ENCODE assay signal across 1 cellular context in the genomic region with DNA sequence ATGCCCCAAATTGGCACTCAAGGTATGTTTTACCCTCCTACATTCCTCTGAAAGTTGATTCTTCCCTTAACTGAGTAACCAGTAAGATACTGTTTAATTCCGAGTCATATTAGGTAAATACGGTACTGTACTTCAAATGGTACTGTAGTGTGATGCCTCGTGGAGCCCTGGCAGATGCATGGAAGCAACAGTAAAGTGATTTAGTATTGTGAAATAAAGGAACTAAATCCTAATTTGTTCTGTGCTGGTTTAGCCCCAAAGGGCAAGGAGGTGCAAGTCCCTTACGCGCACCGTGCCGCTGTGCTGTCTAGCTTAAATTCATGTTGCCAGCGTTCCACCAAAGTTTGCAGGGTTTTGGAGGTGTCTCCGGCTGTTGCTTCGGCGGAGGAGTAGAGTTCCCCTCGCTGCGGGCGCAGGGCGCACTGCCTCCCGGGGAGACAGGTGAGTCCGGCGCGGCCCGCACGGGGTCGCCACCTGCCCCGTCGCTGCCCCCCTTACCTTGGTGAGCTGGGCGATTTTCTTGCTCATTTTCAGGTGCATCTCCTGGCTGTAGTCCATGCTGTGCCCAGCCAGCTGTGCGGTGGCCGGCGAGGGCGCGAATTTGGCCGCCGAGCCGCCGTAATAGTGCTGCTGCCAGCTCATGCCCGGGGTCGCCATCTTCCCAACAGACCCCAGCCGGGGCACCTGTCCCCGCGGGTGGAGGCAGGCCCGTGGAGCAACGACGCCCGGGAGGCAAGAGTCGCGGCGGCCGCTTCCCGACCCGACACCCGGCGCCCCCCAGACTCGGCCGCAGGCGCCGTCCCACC.
TF ChIP-seq lines count a peak whose summit lies in the region.

No MANE protein-coding gene starts in this region.

TF ChIP-seq in HepG2, 621 proteins besides CTCF, POLR2A, EP300 and RAD21 (continued from another document and continues in another):
- TF ChIP-seq, protein P1, sequence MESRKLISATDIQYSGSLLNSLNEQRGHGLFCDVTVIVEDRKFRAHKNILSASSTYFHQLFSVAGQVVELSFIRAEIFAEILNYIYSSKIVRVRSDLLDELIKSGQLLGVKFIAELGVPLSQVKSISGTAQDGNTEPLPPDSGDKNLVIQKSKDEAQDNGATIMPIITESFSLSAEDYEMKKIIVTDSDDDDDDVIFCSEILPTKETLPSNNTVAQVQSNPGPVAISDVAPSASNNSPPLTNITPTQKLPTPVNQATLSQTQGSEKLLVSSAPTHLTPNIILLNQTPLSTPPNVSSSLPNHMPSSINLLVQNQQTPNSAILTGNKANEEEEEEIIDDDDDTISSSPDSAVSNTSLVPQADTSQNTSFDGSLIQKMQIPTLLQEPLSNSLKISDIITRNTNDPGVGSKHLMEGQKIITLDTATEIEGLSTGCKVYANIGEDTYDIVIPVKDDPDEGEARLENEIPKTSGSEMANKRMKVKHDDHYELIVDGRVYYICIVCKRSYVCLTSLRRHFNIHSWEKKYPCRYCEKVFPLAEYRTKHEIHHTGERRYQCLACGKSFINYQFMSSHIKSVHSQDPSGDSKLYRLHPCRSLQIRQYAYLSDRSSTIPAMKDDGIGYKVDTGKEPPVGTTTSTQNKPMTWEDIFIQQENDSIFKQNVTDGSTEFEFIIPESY (CRISPR knock-in tag; IDR thresholded peaks at IDR 0.05), result 0 out of 2 replicates have a peak, but pooled peaks have one; percentile 20
- no peak for TF ChIP-seq KDM5A (IDR thresholded peaks at IDR 0.05; ENCODE audit: borderline replicate concordance, low read length)
- TF ChIP-seq TBX3 (IDR thresholded peaks at IDR 0.05; ENCODE audit: borderline replicate concordance), result no peak
- TF ChIP-seq, protein P2, sequence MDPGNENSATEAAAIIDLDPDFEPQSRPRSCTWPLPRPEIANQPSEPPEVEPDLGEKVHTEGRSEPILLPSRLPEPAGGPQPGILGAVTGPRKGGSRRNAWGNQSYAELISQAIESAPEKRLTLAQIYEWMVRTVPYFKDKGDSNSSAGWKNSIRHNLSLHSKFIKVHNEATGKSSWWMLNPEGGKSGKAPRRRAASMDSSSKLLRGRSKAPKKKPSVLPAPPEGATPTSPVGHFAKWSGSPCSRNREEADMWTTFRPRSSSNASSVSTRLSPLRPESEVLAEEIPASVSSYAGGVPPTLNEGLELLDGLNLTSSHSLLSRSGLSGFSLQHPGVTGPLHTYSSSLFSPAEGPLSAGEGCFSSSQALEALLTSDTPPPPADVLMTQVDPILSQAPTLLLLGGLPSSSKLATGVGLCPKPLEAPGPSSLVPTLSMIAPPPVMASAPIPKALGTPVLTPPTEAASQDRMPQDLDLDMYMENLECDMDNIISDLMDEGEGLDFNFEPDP (CRISPR knock-in tag; conservative IDR thresholded peaks at IDR 0.05), result peak; percentile 99
- TF ChIP-seq ZNF446 (CRISPR knock-in tag; IDR thresholded peaks at IDR 0.05), result peak; percentile 83
- TF ChIP-seq KLF9 (CRISPR knock-in tag; IDR thresholded peaks at IDR 0.05; ENCODE audit: low read depth), result no peak
- TF ChIP-seq ZNF230 (CRISPR knock-in tag; IDR thresholded peaks at IDR 0.05), result peak; percentile 71; the same call in 1 of the 2 replicates
- TF ChIP-seq GABPA (IDR thresholded peaks at IDR 0.05; ENCODE audit: low read depth, low read length), result no peak
- TF ChIP-seq GABPA (CRISPR knock-in tag; IDR thresholded peaks at IDR 0.05; ENCODE audit: low read depth), result no peak
- TF ChIP-seq HNF4G (IDR thresholded peaks at IDR 0.05; ENCODE audit: borderline replicate concordance, low read depth, low read length), result no peak
- peak; percentile 49; the same call in 1 of the 2 replicates for TF ChIP-seq HNF4G (CRISPR knock-in tag; IDR thresholded peaks at IDR 0.05; ENCODE audit: borderline replicate concordance, low read depth)
- peak; percentile 70 for TF ChIP-seq ZSCAN21 (CRISPR knock-in tag; IDR thresholded peaks at IDR 0.05; ENCODE audit: borderline replicate concordance)
- peak; percentile 37; the same call in 1 of the 2 replicates for TF ChIP-seq ZNF280D (CRISPR knock-in tag; IDR thresholded peaks at IDR 0.05)
- 0 out of 2 replicates have a peak, but pooled peaks have one; percentile 23 for TF ChIP-seq ZNF329 (CRISPR knock-in tag; IDR thresholded peaks at IDR 0.05; ENCODE audit: low read depth)
- TF ChIP-seq PAWR (CRISPR knock-in tag; IDR thresholded peaks at IDR 0.05; ENCODE audit: borderline replicate concordance), result no peak
- TF ChIP-seq NR2F1 (CRISPR knock-in tag; IDR thresholded peaks at IDR 0.05), result 0 out of 4 replicates have a peak, but pooled peaks of 1 of the 2 experiments have one; percentile 21
- peak; percentile 20; the same call in 1 of the 2 replicates for TF ChIP-seq SAP130 (CRISPR knock-in tag; IDR thresholded peaks at IDR 0.05; ENCODE audit: low read depth)
- no peak for TF ChIP-seq ZNF326 (CRISPR knock-in tag; IDR thresholded peaks at IDR 0.05; ENCODE audit: borderline replicate concordance)
- TF ChIP-seq, protein P3, sequence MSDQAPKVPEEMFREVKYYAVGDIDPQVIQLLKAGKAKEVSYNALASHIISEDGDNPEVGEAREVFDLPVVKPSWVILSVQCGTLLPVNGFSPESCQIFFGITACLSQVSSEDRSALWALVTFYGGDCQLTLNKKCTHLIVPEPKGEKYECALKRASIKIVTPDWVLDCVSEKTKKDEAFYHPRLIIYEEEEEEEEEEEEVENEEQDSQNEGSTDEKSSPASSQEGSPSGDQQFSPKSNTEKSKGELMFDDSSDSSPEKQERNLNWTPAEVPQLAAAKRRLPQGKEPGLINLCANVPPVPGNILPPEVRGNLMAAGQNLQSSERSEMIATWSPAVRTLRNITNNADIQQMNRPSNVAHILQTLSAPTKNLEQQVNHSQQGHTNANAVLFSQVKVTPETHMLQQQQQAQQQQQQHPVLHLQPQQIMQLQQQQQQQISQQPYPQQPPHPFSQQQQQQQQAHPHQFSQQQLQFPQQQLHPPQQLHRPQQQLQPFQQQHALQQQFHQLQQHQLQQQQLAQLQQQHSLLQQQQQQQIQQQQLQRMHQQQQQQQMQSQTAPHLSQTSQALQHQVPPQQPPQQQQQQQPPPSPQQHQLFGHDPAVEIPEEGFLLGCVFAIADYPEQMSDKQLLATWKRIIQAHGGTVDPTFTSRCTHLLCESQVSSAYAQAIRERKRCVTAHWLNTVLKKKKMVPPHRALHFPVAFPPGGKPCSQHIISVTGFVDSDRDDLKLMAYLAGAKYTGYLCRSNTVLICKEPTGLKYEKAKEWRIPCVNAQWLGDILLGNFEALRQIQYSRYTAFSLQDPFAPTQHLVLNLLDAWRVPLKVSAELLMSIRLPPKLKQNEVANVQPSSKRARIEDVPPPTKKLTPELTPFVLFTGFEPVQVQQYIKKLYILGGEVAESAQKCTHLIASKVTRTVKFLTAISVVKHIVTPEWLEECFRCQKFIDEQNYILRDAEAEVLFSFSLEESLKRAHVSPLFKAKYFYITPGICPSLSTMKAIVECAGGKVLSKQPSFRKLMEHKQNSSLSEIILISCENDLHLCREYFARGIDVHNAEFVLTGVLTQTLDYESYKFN (CRISPR knock-in tag; conservative IDR thresholded peaks at IDR 0.05), result no peak; the same call in 1 of the 2 replicates
- TF ChIP-seq ZNF83 (CRISPR knock-in tag; IDR thresholded peaks at IDR 0.05; ENCODE audit: borderline replicate concordance), result peak; percentile 85; the same call in 1 of the 2 replicates
- no peak for TF ChIP-seq FOXK2 (IDR thresholded peaks at IDR 0.05)
- no peak for TF ChIP-seq PCBP2 (optimal IDR thresholded peaks at IDR 0.05; ENCODE audit: low read depth, low read length, poor library complexity, severe bottlenecking)
- TF ChIP-seq, protein P4, sequence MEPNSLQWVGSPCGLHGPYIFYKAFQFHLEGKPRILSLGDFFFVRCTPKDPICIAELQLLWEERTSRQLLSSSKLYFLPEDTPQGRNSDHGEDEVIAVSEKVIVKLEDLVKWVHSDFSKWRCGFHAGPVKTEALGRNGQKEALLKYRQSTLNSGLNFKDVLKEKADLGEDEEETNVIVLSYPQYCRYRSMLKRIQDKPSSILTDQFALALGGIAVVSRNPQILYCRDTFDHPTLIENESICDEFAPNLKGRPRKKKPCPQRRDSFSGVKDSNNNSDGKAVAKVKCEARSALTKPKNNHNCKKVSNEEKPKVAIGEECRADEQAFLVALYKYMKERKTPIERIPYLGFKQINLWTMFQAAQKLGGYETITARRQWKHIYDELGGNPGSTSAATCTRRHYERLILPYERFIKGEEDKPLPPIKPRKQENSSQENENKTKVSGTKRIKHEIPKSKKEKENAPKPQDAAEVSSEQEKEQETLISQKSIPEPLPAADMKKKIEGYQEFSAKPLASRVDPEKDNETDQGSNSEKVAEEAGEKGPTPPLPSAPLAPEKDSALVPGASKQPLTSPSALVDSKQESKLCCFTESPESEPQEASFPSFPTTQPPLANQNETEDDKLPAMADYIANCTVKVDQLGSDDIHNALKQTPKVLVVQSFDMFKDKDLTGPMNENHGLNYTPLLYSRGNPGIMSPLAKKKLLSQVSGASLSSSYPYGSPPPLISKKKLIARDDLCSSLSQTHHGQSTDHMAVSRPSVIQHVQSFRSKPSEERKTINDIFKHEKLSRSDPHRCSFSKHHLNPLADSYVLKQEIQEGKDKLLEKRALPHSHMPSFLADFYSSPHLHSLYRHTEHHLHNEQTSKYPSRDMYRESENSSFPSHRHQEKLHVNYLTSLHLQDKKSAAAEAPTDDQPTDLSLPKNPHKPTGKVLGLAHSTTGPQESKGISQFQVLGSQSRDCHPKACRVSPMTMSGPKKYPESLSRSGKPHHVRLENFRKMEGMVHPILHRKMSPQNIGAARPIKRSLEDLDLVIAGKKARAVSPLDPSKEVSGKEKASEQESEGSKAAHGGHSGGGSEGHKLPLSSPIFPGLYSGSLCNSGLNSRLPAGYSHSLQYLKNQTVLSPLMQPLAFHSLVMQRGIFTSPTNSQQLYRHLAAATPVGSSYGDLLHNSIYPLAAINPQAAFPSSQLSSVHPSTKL (CRISPR knock-in tag; IDR thresholded peaks at IDR 0.05), result peak; percentile 55; the same call in 1 of the 2 replicates
- no peak for TF ChIP-seq ZNF251 (CRISPR knock-in tag; IDR thresholded peaks at IDR 0.05)
- TF ChIP-seq HINFP (CRISPR knock-in tag; IDR thresholded peaks at IDR 0.05; ENCODE audit: low read depth), result peak; percentile 52; the same call in 1 of the 2 replicates
- TF ChIP-seq, protein P5, sequence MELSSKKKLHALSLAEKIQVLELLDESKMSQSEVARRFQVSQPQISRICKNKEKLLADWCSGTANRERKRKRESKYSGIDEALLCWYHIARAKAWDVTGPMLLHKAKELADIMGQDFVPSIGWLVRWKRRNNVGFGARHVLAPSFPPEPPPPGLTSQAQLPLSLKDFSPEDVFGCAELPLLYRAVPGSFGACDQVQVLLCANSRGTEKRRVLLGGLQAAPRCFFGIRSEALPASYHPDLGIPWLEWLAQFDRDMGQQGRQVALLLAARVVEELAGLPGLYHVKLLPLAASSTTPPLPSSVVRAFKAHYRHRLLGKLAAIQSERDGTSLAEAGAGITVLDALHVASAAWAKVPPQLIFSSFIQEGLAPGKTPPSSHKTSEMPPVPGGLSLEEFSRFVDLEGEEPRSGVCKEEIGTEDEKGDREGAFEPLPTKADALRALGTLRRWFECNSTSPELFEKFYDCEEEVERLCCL (CRISPR knock-in tag; IDR thresholded peaks at IDR 0.05; ENCODE audit: borderline replicate concordance), result no peak
- TF ChIP-seq TP53 (CRISPR knock-in tag; conservative IDR thresholded peaks at IDR 0.05), result 0 out of 2 replicates have a peak, but pooled peaks have one; percentile 24
- TF ChIP-seq PPARG (CRISPR knock-in tag; conservative IDR thresholded peaks at IDR 0.05), result no peak
- TF ChIP-seq ZBTB21 (CRISPR knock-in tag; IDR thresholded peaks at IDR 0.05), result no peak
- 0 out of 2 replicates have a peak, but pooled peaks have one; percentile 36 for TF ChIP-seq RCOR2 (CRISPR knock-in tag; IDR thresholded peaks at IDR 0.05)
- peak; percentile 88; the same call in 1 of the 2 replicates for TF ChIP-seq SRY (CRISPR knock-in tag; IDR thresholded peaks at IDR 0.05)
- peak; percentile 52; the same call in 1 of the 2 replicates for TF ChIP-seq GATAD2A (CRISPR knock-in tag; IDR thresholded peaks at IDR 0.05)
- no peak for TF ChIP-seq NR2F2 (IDR thresholded peaks at IDR 0.05; ENCODE audit: borderline replicate concordance, low read depth)
- TF ChIP-seq, protein P6, sequence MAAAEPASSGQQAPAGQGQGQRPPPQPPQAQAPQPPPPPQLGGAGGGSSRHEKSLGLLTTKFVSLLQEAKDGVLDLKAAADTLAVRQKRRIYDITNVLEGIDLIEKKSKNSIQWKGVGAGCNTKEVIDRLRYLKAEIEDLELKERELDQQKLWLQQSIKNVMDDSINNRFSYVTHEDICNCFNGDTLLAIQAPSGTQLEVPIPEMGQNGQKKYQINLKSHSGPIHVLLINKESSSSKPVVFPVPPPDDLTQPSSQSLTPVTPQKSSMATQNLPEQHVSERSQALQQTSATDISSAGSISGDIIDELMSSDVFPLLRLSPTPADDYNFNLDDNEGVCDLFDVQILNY (CRISPR knock-in tag; conservative IDR thresholded peaks at IDR 0.05), result peak; percentile 46; the same call in 1 of the 2 replicates
